ENCODE assay signal across 8 cellular contexts in genomic region chr14:81164167-81164774, GRCh38. TPM values are rescaled to one million over a fixed set of nuclear protein-coding genes. Genes with fewer than 3 reads are reported as not detected.
DNase-seq lines count a peak whose midpoint lies in the region; ATAC-seq and TF ChIP-seq lines count a peak whose summit lies in the region.

No MANE protein-coding gene starts in this region.

- no peak overlapping the region for H3K4me3 ChIP-seq in lung

- no peaks in the 10 kb centered on the region for H3K27me3 ChIP-seq in lung (ENCODE audit: control insufficient read depth, insufficient read depth)

- 12 to 13% methylated on average over 1 of the region's 1 CpG for WGBS in lung, 2 donors

- no peak overlapping the region for H3K4me3 Mint-ChIP-seq in T-helper 17 cell
- H3K4me3 Mint-ChIP-seq in stimulated activated naive CD8-positive, alpha-beta T cell treated with anti-CD3 and anti-CD28 coated beads, Interleukin-15, amount 100 ng/mL, for 72 hours, result no peak overlapping the region

- peak; percentile 92 for ATAC-seq in GM18907 (IDR thresholded peaks at IDR 0.05; ENCODE audit: unreplicated experiment)
- peak; percentile 92 for ATAC-seq in HG03060 (IDR thresholded peaks at IDR 0.05; ENCODE audit: low read depth, unreplicated experiment)
- peak; percentile 79 for ATAC-seq in T-helper 17 cell
- peak; percentile 90 for ATAC-seq in lung (ENCODE audit: insufficient read depth, low FRiP score)
- peak; percentile 99 for ATAC-seq in stimulated activated naive CD8-positive, alpha-beta T cell treated with anti-CD3 and anti-CD28 coated beads, Interleukin-15, amount 100 ng/mL, for 72 hours

- H3K9me3 ChIP-seq in T-helper 17 cell (ENCODE audit: control insufficient read depth, low read length, poor library complexity, severe bottlenecking) (no peaks in the 10 kb centered on the region), lung (ENCODE audit: control insufficient read depth in 2 of 2, insufficient read depth in 1 of 2, low read length in 1 of 2) (no peaks in the 10 kb centered on the region)

- H3K27me3 Mint-ChIP-seq in T-helper 17 cell, result no peaks in the 10 kb centered on the region
- no peaks in the 10 kb centered on the region for H3K27me3 Mint-ChIP-seq in stimulated activated naive CD8-positive, alpha-beta T cell treated with anti-CD3 and anti-CD28 coated beads, Interleukin-15, amount 100 ng/mL, for 72 hours

- H3K4me1 Mint-ChIP-seq in T-helper 17 cell, result peaks cover 5% of the 10 kb centered on the region
- peaks cover 13% of the 10 kb centered on the region for H3K4me1 Mint-ChIP-seq in stimulated activated naive CD8-positive, alpha-beta T cell treated with anti-CD3 and anti-CD28 coated beads, Interleukin-15, amount 100 ng/mL, for 72 hours

- DNase-seq in CD1c-positive myeloid dendritic cell (ENCODE audit: extremely low spot score) (peak; percentile 48), NCI-H187 treated with DMSO at 0.1 percent for 48 hours (lab: John Stamatoyannopoulos, UW) (peak; percentile 52), T-helper 17 cell (peak in 1 of 3 donors; percentile 7), cerebellar cortex (ENCODE audit: low spot score) (peak; percentile 55), lung (ENCODE audit: low spot score) (peak; percentile 61)
- DNase-seq in stimulated activated naive CD8-positive, alpha-beta T cell treated with anti-CD3 and anti-CD28 coated beads, Interleukin-15, amount 100 ng/mL, for 72 hours, result peak; percentile 61 to 81

- peak; percentile 35 for TF ChIP-seq CTCF in lung (IDR thresholded peaks at IDR 0.05; ENCODE audit: control extremely low read depth, extremely low read depth)

- H3K36me3 ChIP-seq in lung (ENCODE audit: control insufficient read depth in 2 of 2, insufficient read depth in 2 of 2, low read length in 2 of 2), result no peaks in the 10 kb centered on the region

- H3K9me3 Mint-ChIP-seq in stimulated activated naive CD8-positive, alpha-beta T cell treated with anti-CD3 and anti-CD28 coated beads, Interleukin-15, amount 100 ng/mL, for 72 hours, result peaks cover 0 to 4% of the 10 kb centered on the region in 2 donors

- H3K27ac Mint-ChIP-seq in T-helper 17 cell, result no peak overlapping the region
- H3K27ac Mint-ChIP-seq in stimulated activated naive CD8-positive, alpha-beta T cell treated with anti-CD3 and anti-CD28 coated beads, Interleukin-15, amount 100 ng/mL, for 72 hours, result no peak overlapping the region

- H3K36me3 Mint-ChIP-seq in T-helper 17 cell (ENCODE audit: low read depth), result no peaks in the 10 kb centered on the region

- H3K27ac ChIP-seq in lung (ENCODE audit: low read depth in 1 of 2, low read length in 1 of 2), result no peak overlapping the region

- peaks cover 0 to 2% of the 10 kb centered on the region in 2 donors for H3K4me1 ChIP-seq in lung (ENCODE audit: control insufficient read depth in 2 of 2, insufficient read depth in 2 of 2, low read length in 2 of 2)

RNA-seq across cellular contexts. Expression of gene GTF2A1, which starts 56.5 kb away (rescaled TPM):
- total RNA-seq in T-helper 17 cell (10 to 100 TPM; 21.4 to 22.4 TPM), lung (10 to 100 TPM; 23.3 to 40.8 TPM)
- polyA plus RNA-seq in lung, result 10 to 100 TPM in 1 of 2 donors, 1 to 10 TPM in 1; 4.5 to 10.1 TPM
